In the genomic region with DNA sequence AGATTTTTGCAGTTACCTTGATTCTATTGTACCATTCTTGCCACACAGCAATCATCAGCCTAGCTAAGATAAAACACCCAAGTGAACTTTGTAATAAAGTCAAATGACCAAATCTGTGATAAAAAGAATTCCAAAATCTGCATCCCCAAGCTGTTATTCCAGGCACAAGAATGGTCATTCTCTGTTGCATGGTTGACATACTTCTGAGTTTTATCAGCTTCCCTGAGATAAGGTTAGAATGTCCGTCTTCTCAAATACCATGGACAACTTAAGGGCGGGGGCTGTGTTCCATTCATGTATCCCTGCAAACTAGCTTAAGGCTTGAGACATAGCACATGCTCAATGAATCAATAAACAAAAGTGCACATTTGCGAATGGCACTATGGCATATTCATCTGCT, we compare ENCODE assay signal across 17 cellular contexts. TPM values are rescaled to one million over a fixed set of nuclear protein-coding genes. Genes with fewer than 3 reads are reported as not detected.
A peak's percentile ranks its signal among the peaks of the same experiment; 100 is the strongest.
DNase-seq lines count a peak whose midpoint lies in the region; TF ChIP-seq lines count a peak whose summit lies in the region.
"Had no signal": no experiment of that assay in that cellular context is flagged by ENCODE, and none has a peak within 500 bp of the region (broad histone marks: within the 10 kb centered on the region; RNA-seq: fewer than 3 reads in every experiment).

No MANE protein-coding gene starts in this region.

- no peak for TF ChIP-seq POLR2A in adrenal gland (IDR thresholded peaks at IDR 0.05)
- TF ChIP-seq POLR2A in breast epithelium (IDR thresholded peaks at IDR 0.05) = no peak

- no peak overlapping the region for H2BK5ac ChIP-seq in mesendoderm (ENCODE audit: low read length)

- no CpG with 5 or more reads among the region's 3 CpGs for WGBS in mesendoderm (ENCODE audit: extremely low coverage, insufficient coverage, low lambda C conversion rate)
- WGBS in adrenal gland, 4 donors = 63 to 82% (median 65%) methylated on average over 3 of the region's 3 CpGs

- peak; percentile 9 for DNase-seq in EH (ENCODE audit: low read depth)
- peak; percentile 76 for DNase-seq in NCI-H226
- DNase-seq in choroid plexus epithelial cell (ENCODE audit: low read depth) = peak; percentile 37
- DNase-seq in mesendoderm = peak; percentile 37
- DNase-seq in cortex of kidney (lab: John Stamatoyannopoulos, UW) = no peak
- no peak for DNase-seq in ecto neural progenitor cell (ENCODE audit: low spot score)
- no peak for DNase-seq in adrenal gland
- no peak for DNase-seq in breast epithelium (ENCODE audit: low spot score in 2 of 2)
- DNase-seq: GF-D8, KBM-7, NCI-H1105 treated with DMSO at 0.1 percent for 48 hours, NCI-H1694, NCI-H510A treated with DMSO at 0.1 percent for 48 hours, NCI-H774 had no signal

- peaks cover 3% of the 10 kb centered on the region for H3K4me1 ChIP-seq in mesendoderm (ENCODE audit: control insufficient read depth, low read depth, low read length)
- H3K4me1 ChIP-seq in adrenal gland (replicated peaks in 1 of 2) = no peaks in the 10 kb centered on the region
- H3K4me1 ChIP-seq in breast epithelium = no peaks in the 10 kb centered on the region

- H3K23ac ChIP-seq in mesendoderm (ENCODE audit: low read length) = no peak overlapping the region

- no peak overlapping the region for H2BK120ac ChIP-seq in mesendoderm (ENCODE audit: low read depth, low read length)

- H3K4me3 ChIP-seq in choroid plexus epithelial cell (ENCODE audit: low read depth, low read length) (no peak overlapping the region), mesendoderm (ENCODE audit: low read length) (no peak overlapping the region), adrenal gland (no peak overlapping the region), breast epithelium (no peak overlapping the region)

- no peak overlapping the region for H3K18ac ChIP-seq in mesendoderm (ENCODE audit: low read length)

- no peaks in the 10 kb centered on the region for H3K79me1 ChIP-seq in mesendoderm (ENCODE audit: low read length)

- no peaks in the 10 kb centered on the region for H3K79me2 ChIP-seq in mesendoderm (ENCODE audit: control insufficient read depth, insufficient read depth, low read length)

- H2BK15ac ChIP-seq in mesendoderm (replicated peaks; ENCODE audit: low read depth) = no peak overlapping the region

- no peak overlapping the region for H4K8ac ChIP-seq in mesendoderm (ENCODE audit: low read depth, low read length)

- H3K27ac ChIP-seq in mesendoderm (ENCODE audit: low read depth, low read length) (no peak overlapping the region), adrenal gland (no peak overlapping the region), breast epithelium (no peak overlapping the region)
- H3K27ac ChIP-seq: C4-2B had no signal

- no peaks in the 10 kb centered on the region for H3K9me3 ChIP-seq in adrenal gland (replicated peaks in 1 of 3)
- no peaks in the 10 kb centered on the region for H3K9me3 ChIP-seq in breast epithelium

- TF ChIP-seq CTCF in choroid plexus epithelial cell (conservative IDR thresholded peaks at IDR 0.05; ENCODE audit: low read depth, low read length) (no peak), adrenal gland (IDR thresholded peaks at IDR 0.05) (no peak), breast epithelium (IDR thresholded peaks at IDR 0.05) (no peak)

- H3K27me3 ChIP-seq in mesendoderm (ENCODE audit: insufficient read depth, low read length, poor library complexity) (no peaks in the 10 kb centered on the region), adrenal gland (no peaks in the 10 kb centered on the region), breast epithelium (no peaks in the 10 kb centered on the region)

- intact Hi-C loops in adrenal gland (cut with DNase I) = no loop called here
- intact Hi-C loops in breast epithelium (cut with DNase I; ENCODE audit: low total_unique reads) = no loop called here

- H3K36me3 ChIP-seq in mesendoderm (ENCODE audit: control insufficient read depth, insufficient read depth, low read length) = no peaks in the 10 kb centered on the region
- H3K36me3 ChIP-seq in adrenal gland (replicated peaks in 1 of 2) = no peaks in the 10 kb centered on the region
- H3K36me3 ChIP-seq in breast epithelium = no peaks in the 10 kb centered on the region

- H2AK5ac ChIP-seq in mesendoderm (ENCODE audit: low read length) = no peak overlapping the region

- H3K9ac ChIP-seq in mesendoderm (ENCODE audit: low read length) = no peak overlapping the region

- no peak overlapping the region for H3K56ac ChIP-seq in mesendoderm (ENCODE audit: low read length)

- H3K4ac ChIP-seq in mesendoderm (ENCODE audit: low read depth, low read length) = no peak overlapping the region

- H3K4me2 ChIP-seq in mesendoderm (ENCODE audit: low read length) = no peak overlapping the region

- no peak overlapping the region for H4K5ac ChIP-seq in mesendoderm (ENCODE audit: low read length)

RNA-seq across cellular contexts. Expression of a gene that starts 8.1 kb away (rescaled TPM):
- polyA plus RNA-seq in mesendoderm (2013, experiment 1 of 2) = not detected
- not detected for polyA plus RNA-seq in mesendoderm (2013, experiment 2 of 2)
- not detected for total RNA-seq in adrenal gland
- polyA plus RNA-seq in adrenal gland = not detected
- not detected for total RNA-seq in breast epithelium
- total RNA-seq: OCI-LY7, SK-MEL-5 had no signal

Comparison
In these comparisons a context has a peak if more than half of its experiments do, and no peak if none do; other contexts are left out.
1. DNase-seq: peak in EH (single experiment), NCI-H226 (single experiment), choroid plexus epithelial cell (single experiment) and mesendoderm (single experiment); none in cortex of kidney (single experiment), ecto neural progenitor cell (single experiment), adrenal gland (0 of 7) and breast epithelium (0 of 2).